In genomic region chr14:99229654-99230215, GRCh38 we compare ENCODE assay signal across 1 cellular context.
TF ChIP-seq lines count a peak whose summit lies in the region.

No MANE protein-coding gene starts in this region.

TF ChIP-seq in HCT116, 20 proteins besides CTCF, POLR2A, EP300 and RAD21:
- TF ChIP-seq ELF1 (IDR thresholded peaks at IDR 0.05; ENCODE audit: borderline replicate concordance, low read depth), result no peak
- TF ChIP-seq TCF7L2 (IDR thresholded peaks at IDR 0.05; ENCODE audit: borderline replicate concordance, extremely low read depth, insufficient read depth, insufficient read length), result peak; percentile 17
- TF ChIP-seq ZNF274 (IDR thresholded peaks at IDR 0.05; ENCODE audit: low read depth, low read length), result no peak
- TF ChIP-seq SRF (IDR thresholded peaks at IDR 0.05; ENCODE audit: low read depth), result no peak
